Comparison of ENCODE assay signal across 9 cellular contexts in the genomic region with DNA sequence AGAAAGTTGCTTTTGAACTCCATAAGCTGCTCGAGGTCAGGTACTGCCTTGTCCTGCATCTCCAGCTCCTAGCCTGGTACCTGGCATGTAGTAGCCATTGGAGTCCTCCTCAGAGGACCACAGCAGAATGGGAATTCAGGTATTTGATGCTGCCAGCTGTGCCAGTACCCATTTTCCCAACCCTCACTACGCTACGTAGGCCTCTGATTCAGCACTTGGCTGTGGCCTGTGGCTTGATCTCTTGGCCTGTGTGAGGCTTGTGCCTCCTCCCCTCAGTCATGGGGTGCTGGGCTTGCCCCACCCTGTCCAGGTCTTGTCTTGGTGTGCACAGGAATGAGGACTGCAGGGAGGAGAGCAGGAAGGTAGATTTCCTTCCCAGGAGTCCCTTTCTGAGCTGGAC. TPM values are rescaled to one million over a fixed set of nuclear protein-coding genes. Genes with fewer than 3 reads are reported as not detected.
A peak's percentile ranks its signal among the peaks of the same experiment; 100 is the strongest.
DNase-seq lines count a peak whose midpoint lies in the region; ATAC-seq, FAIRE-seq and TF ChIP-seq lines count a peak whose summit lies in the region.
"Had no signal": no experiment of that assay in that cellular context is flagged by ENCODE, and none has a peak within 500 bp of the region (broad histone marks: within the 10 kb centered on the region; RNA-seq: fewer than 3 reads in every experiment).

No MANE protein-coding gene starts in this region.

- no peaks in the 10 kb centered on the region for H3K9me2 ChIP-seq in Karpas-422 (replicated peaks; ENCODE audit: insufficient read depth, low read length)

- H3K4me3 Mint-ChIP-seq in naive thymus-derived CD4-positive, alpha-beta T cell, result peak overlapping the region in 8 of 10 donors; percentile 25 to 62 (median 52)

- H2AFZ ChIP-seq in Karpas-422 (ENCODE audit: low read length), result no peak overlapping the region

- peak; percentile 51 for ATAC-seq in GM21825 (IDR thresholded peaks at IDR 0.05; ENCODE audit: unreplicated experiment)
- peak; percentile 76 for ATAC-seq in naive thymus-derived CD4-positive, alpha-beta T cell

- peak overlapping the region; percentile 66 to 95 (median 83) for H3K27ac Mint-ChIP-seq in naive thymus-derived CD4-positive, alpha-beta T cell

- DNase-seq in GM12892 (ENCODE audit: insufficient read length) (no peak), Karpas-422 (no peak), amniotic epithelial cell (ENCODE audit: low read depth) (peak; percentile 75), GM19240 (ENCODE audit: insufficient read length, low spot score) (no peak), NCI-H82 treated with DMSO at 0.1 percent for 48 hours (lab: John Stamatoyannopoulos, UW; ENCODE audit: unreplicated experiment) (no peak), NCI-H1417 treated with DMSO at 0.1 percent for 48 hours (lab: John Stamatoyannopoulos, UW) (no peak)
- no peak for DNase-seq in naive thymus-derived CD4-positive, alpha-beta T cell

- peak overlapping the region; percentile 59 for H3K9ac ChIP-seq in Karpas-422 (ENCODE audit: low read length)

- POLR2A ChIA-PET in naive thymus-derived CD4-positive, alpha-beta T cell (lab: Charles Lee), result interaction anchor here (2.2 kb wide), 1 partner anchor 10 kb away, joined by 8 read pairs; no protein-coding TSS in a partner anchor

- H3K9me3 ChIP-seq in Karpas-422 (ENCODE audit: low read length), result no peaks in the 10 kb centered on the region
- H3K9me3 ChIP-seq in naive thymus-derived CD4-positive, alpha-beta T cell (ENCODE audit: control insufficient read depth in 2 of 3, low read length in 3 of 3), result no peaks in the 10 kb centered on the region

- peaks cover 91% of the 10 kb centered on the region for H3K79me2 ChIP-seq in Karpas-422 (ENCODE audit: low read length)

- peaks cover 43 to 71% (median 62%) of the 10 kb centered on the region in 7 donors for H3K4me1 Mint-ChIP-seq in naive thymus-derived CD4-positive, alpha-beta T cell

- H3K9me3 Mint-ChIP-seq in naive thymus-derived CD4-positive, alpha-beta T cell, result no peaks in the 10 kb centered on the region

- H3K27ac ChIP-seq in Karpas-422 (ENCODE audit: low read length), result peak overlapping the region; percentile 78
- peak overlapping the region; percentile 59 for H3K27ac ChIP-seq in naive thymus-derived CD4-positive, alpha-beta T cell (ENCODE audit: low read depth, low read length)
- H3K27ac ChIP-seq: SK-N-MC had no signal

- no peaks in the 10 kb centered on the region for H3K27me3 Mint-ChIP-seq in naive thymus-derived CD4-positive, alpha-beta T cell

- intact Hi-C loops in naive thymus-derived CD4-positive, alpha-beta T cell (cut with micrococcal nuclease), result no loop called here

- H3K27me3 ChIP-seq in Karpas-422 (ENCODE audit: low read length), result no peaks in the 10 kb centered on the region
- H3K27me3 ChIP-seq in naive thymus-derived CD4-positive, alpha-beta T cell (ENCODE audit: control insufficient read depth in 2 of 2, insufficient read depth in 2 of 2, low read length in 2 of 2), result no peaks in the 10 kb centered on the region

- peaks cover 30% of the 10 kb centered on the region; the same call in 1 of the 2 replicates for H3K36me3 ChIP-seq in Karpas-422 (ENCODE audit: insufficient read depth, low read length)
- H3K36me3 ChIP-seq in naive thymus-derived CD4-positive, alpha-beta T cell (ENCODE audit: control insufficient read depth in 2 of 3, insufficient read depth in 3 of 3, low read length in 3 of 3), result peaks cover 0 to 31% (median 5%) of the 10 kb centered on the region in 3 experiments

- peak; percentile 78 for FAIRE-seq in GM12892 (lab: Jason Lieb, UNC)

- no peak for TF ChIP-seq POLR2A in GM12892 (IDR thresholded peaks at IDR 0.05; ENCODE audit: low read depth, low read length)

- peaks cover 85% of the 10 kb centered on the region for H3K4me1 ChIP-seq in Karpas-422 (ENCODE audit: low read length)
- H3K4me1 ChIP-seq in naive thymus-derived CD4-positive, alpha-beta T cell (ENCODE audit: control insufficient read depth in 2 of 2, insufficient read depth in 2 of 2, low read length in 2 of 2), result peaks cover 19 to 48% of the 10 kb centered on the region in 2 donors

- CTCF ChIA-PET in naive thymus-derived CD4-positive, alpha-beta T cell (lab: Charles Lee), result interaction anchor here (0.6 to 1.2 kb wide), 2 partner anchors 9 to 18 kb away, joined by 3 read pairs; no protein-coding TSS in a partner anchor

- H3K4me2 ChIP-seq in Karpas-422 (ENCODE audit: low read depth, low read length, poor library complexity, severe bottlenecking), result peak overlapping the region; percentile 67

- H4K20me1 ChIP-seq in Karpas-422 (ENCODE audit: insufficient read depth, low read depth, low read length), result peaks cover 5% of the 10 kb centered on the region; the same call in 1 of the 2 replicates

- H3K4me3 ChIP-seq in Karpas-422 (ENCODE audit: low read length), result peak overlapping the region; percentile 13
- H3K4me3 ChIP-seq in naive thymus-derived CD4-positive, alpha-beta T cell (ENCODE audit: low read length), result peak overlapping the region; percentile 12
- H3K4me3 ChIP-seq: SK-N-MC had no signal

- peaks cover 4 to 20% (median 12%) of the 10 kb centered on the region in 5 donors for H3K36me3 Mint-ChIP-seq in naive thymus-derived CD4-positive, alpha-beta T cell

RNA-seq across cellular contexts. Expression of gene OTULIN, which starts 11.8 kb away (rescaled TPM):
- polyA plus RNA-seq in GM12892 (2012; ENCODE audit: missing spikeins), result 13.8 TPM
- total RNA-seq in Karpas-422 (2014; rRNA removed; shearing (Covaris generic); ENCODE audit: low replicate concordance), result 27.0 and 31.0 TPM in 2 replicates
- total RNA-seq in naive thymus-derived CD4-positive, alpha-beta T cell, result 10 to 100 TPM; 48.3 to 66.9 (median 58.2) TPM
- polyA plus RNA-seq in naive thymus-derived CD4-positive, alpha-beta T cell, result 10 to 100 TPM; 12.1 to 13.6 TPM
